8 cellular contexts compared by ENCODE assay signal in the genomic region with DNA sequence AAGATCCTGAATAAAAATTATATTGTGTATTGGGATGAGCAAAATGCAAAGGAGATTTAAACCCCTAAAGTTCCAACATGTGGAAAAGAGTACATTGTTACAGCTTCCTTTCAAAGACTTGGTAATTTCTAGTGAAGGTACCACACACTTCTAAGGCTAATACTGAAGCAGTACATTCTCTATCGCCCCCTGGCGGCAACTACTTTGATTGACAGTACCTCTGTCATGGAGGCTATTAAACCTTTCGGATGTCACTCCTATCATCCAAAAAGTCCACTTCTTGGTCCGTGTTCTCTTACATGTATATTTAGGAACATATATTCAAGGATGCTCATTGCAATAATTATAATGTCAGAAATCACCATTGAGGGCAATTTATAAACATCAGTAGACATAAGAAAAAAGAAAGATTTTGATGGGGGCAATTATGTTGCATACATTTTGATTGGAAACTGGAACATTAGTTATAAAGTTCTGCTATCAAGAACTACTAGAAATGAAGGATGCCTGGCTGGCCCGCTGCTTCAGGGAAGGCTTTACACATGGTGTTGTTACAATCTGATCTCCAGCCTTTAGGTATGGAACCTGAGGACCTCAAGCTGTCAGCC.
DNase-seq lines count a peak whose midpoint lies in the region; ATAC-seq and TF ChIP-seq lines count a peak whose summit lies in the region.

No MANE protein-coding gene starts in this region.

- WGBS in right lobe of liver (ENCODE audit: insufficient coverage, low coverage, low lambda C conversion rate, missing lambda C conversion rate): 7% methylated on average over 5 of the region's 5 CpGs

- intact Hi-C loops in right lobe of liver (cut with DNase I): no loop called here

- H3K4me3 ChIP-seq in choroid plexus epithelial cell (ENCODE audit: low read depth, low read length): no peak overlapping the region
- no peak overlapping the region for H3K4me3 ChIP-seq in right lobe of liver

- no peaks in the 10 kb centered on the region for H3K36me3 ChIP-seq in right lobe of liver

- TF ChIP-seq CTCF in choroid plexus epithelial cell (conservative IDR thresholded peaks at IDR 0.05; ENCODE audit: low read depth, low read length) (peak; percentile 84), right lobe of liver (IDR thresholded peaks at IDR 0.05) (peak; percentile 76 to 94 (median 92))

- no peaks in the 10 kb centered on the region for H3K9me3 ChIP-seq in right lobe of liver

- ATAC-seq in GM18909 (IDR thresholded peaks at IDR 0.05; ENCODE audit: poor library complexity, unreplicated experiment) (peak; percentile 98), HG03108 (IDR thresholded peaks at IDR 0.05; ENCODE audit: unreplicated experiment) (peak; percentile 91), right lobe of liver (peak; percentile 92 to 97 (median 94))

- H3K27me3 ChIP-seq in right lobe of liver: no peaks in the 10 kb centered on the region

- TF ChIP-seq POLR2A in right lobe of liver (IDR thresholded peaks at IDR 0.05): no peak

- H3K27ac ChIP-seq in right lobe of liver: no peak overlapping the region

- DNase-seq in AG20443 (ENCODE audit: low spot score): peak; percentile 40
- DNase-seq in NCI-H446 (lab: John Stamatoyannopoulos, UW): peak; percentile 46 to 87
- peak; percentile 29 for DNase-seq in activated CD4-positive, alpha-beta T cell treated with anti-CD3 and anti-CD28 coated beads for 1 hour
- DNase-seq in choroid plexus epithelial cell (ENCODE audit: low read depth): peak; percentile 82
- DNase-seq in right lobe of liver: peak; percentile 74 to 80 (median 77)
- peak; percentile 49 for DNase-seq in stimulated activated CD8-positive, alpha-beta memory T cell treated with anti-CD3 and anti-CD28 coated beads, Interleukin-12 subunit alpha, Interleukin-12 subunit beta, amount 100 ng/mL, for 1 hour (ENCODE audit: low read depth)

- no peaks in the 10 kb centered on the region for H3K4me1 ChIP-seq in right lobe of liver

Comparison
In these comparisons a context has a peak if more than half of its experiments do, and no peak if none do; other contexts are left out.
1. DNase-seq: peak in every context shown above with its lines; median percentile 82 in choroid plexus epithelial cell; 77 in right lobe of liver; 66 in NCI-H446; 49 in stimulated activated CD8-positive, alpha-beta memory T cell treated with anti-CD3 and anti-CD28 coated beads, Interleukin-12 subunit alpha, Interleukin-12 subunit beta, amount 100 ng/mL, for 1 hour; 40 in AG20443; 29 in activated CD4-positive, alpha-beta T cell treated with anti-CD3 and anti-CD28 coated beads for 1 hour.